Comparison of ENCODE assay signal across 8 cellular contexts in genomic region chr13:50387124-50387581, GRCh38.
A peak's percentile ranks its signal among the peaks of the same experiment; 100 is the strongest.
DNase-seq lines count a peak whose midpoint lies in the region; ATAC-seq and TF ChIP-seq lines count a peak whose summit lies in the region.

No MANE protein-coding gene starts in this region.

- WGBS in lung, 2 donors = 55 to 70% methylated on average over 6 of the region's 6 CpGs
- 74 to 87% methylated on average over 6 of the region's 6 CpGs for WGBS in testis, 2 donors

- H3K27ac ChIP-seq in C4-2B (peak overlapping the region; percentile 40), SJCRH30 (peak overlapping the region; percentile 82), dorsolateral prefrontal cortex (peak overlapping the region in 55 of 59 donors; percentile 4 to 88 (median 75)), lung (ENCODE audit: low read depth in 1 of 2, low read length in 1 of 2) (peak overlapping the region; percentile 42 to 43), testis (peak overlapping the region in 1 of 2 donors; percentile 55)

- peak; percentile 29 for TF ChIP-seq CTCF in C4-2B (conservative IDR thresholded peaks at IDR 0.05)
- TF ChIP-seq CTCF in dorsolateral prefrontal cortex (IDR thresholded peaks at IDR 0.05 in 54 of 56, conservative IDR thresholded peaks at IDR 0.05 in 2 of 56; ENCODE audit: low read depth in 1 of 56, partially characterized antibody in 56 of 56) = peak in 39 of 56 donors; percentile 10 to 58 (median 33)
- TF ChIP-seq CTCF in lung (IDR thresholded peaks at IDR 0.05; ENCODE audit: control extremely low read depth, extremely low read depth) = no peak
- TF ChIP-seq CTCF in testis (IDR thresholded peaks at IDR 0.05) = no peak

- no peaks in the 10 kb centered on the region for H3K9me3 ChIP-seq in SJCRH30 (replicated peaks)
- H3K9me3 ChIP-seq in lung (ENCODE audit: control insufficient read depth in 2 of 2, insufficient read depth in 1 of 2, low read length in 1 of 2) = no peaks in the 10 kb centered on the region
- no peaks in the 10 kb centered on the region for H3K9me3 ChIP-seq in testis

- DNase-seq in Jurkat, Clone E6-1 (ENCODE audit: low read depth, low spot score) = peak; percentile 55
- DNase-seq in SJCRH30 = peak; percentile 89
- peak in 5 of 10 donors; percentile 15 to 58 (median 36) for DNase-seq in dorsolateral prefrontal cortex
- DNase-seq in lung (ENCODE audit: low spot score) = peak; percentile 64
- DNase-seq in testis = peak; percentile 59
- no peak for DNase-seq in RKO (ENCODE audit: low spot score)
- no peak for DNase-seq in cerebellum (ENCODE audit: low spot score)

- H3K27me3 ChIP-seq in SJCRH30 (no peaks in the 10 kb centered on the region), dorsolateral prefrontal cortex (no peaks in the 10 kb centered on the region), lung (ENCODE audit: control insufficient read depth, insufficient read depth) (no peaks in the 10 kb centered on the region), testis (no peaks in the 10 kb centered on the region)

- H3K4me1 ChIP-seq in SJCRH30 (peaks cover 19% of the 10 kb centered on the region), lung (ENCODE audit: control insufficient read depth in 2 of 2, insufficient read depth in 2 of 2, low read length in 2 of 2) (peaks cover 3 to 8% of the 10 kb centered on the region in 2 donors), testis (no peaks in the 10 kb centered on the region)

- intact Hi-C loops in dorsolateral prefrontal cortex (cut with DNase I) (loop anchor here in 1 of 2 donors (10.0 kb wide), 1 partner anchor 392 kb away; the partner anchor contains the start of gene TRIM13), testis (cut with DNase I; ENCODE audit: low total_unique reads) (no loop called here)

- H3K36me3 ChIP-seq in SJCRH30 (no peaks in the 10 kb centered on the region), lung (ENCODE audit: control insufficient read depth in 2 of 2, insufficient read depth in 2 of 2, low read length in 2 of 2) (no peaks in the 10 kb centered on the region), testis (ENCODE audit: low read depth, missing control alignments) (no peaks in the 10 kb centered on the region)

- TF ChIP-seq POLR2A in testis (IDR thresholded peaks at IDR 0.05) = no peak

- no peak overlapping the region for H3K4me3 ChIP-seq in Jurkat, Clone E6-1 (ENCODE audit: low read length)
- H3K4me3 ChIP-seq in SJCRH30 = peak overlapping the region; percentile 49
- peak overlapping the region in 33 of 59 donors; percentile 3 to 47 (median 26) for H3K4me3 ChIP-seq in dorsolateral prefrontal cortex
- no peak overlapping the region for H3K4me3 ChIP-seq in lung
- H3K4me3 ChIP-seq in testis = no peak overlapping the region

- peak; percentile 83 for ATAC-seq in lung (ENCODE audit: insufficient read depth, low FRiP score)

Comparison
In these comparisons a context has a peak if more than half of its experiments do, and no peak if none do; other contexts are left out.
1. CTCF ChIP-seq: peak in C4-2B (single experiment) and dorsolateral prefrontal cortex (39 of 56); none in lung (single experiment) and testis (0 of 3).
2. DNase-seq: peak in Jurkat, Clone E6-1 (single experiment), SJCRH30 (2 of 2), lung (single experiment) and testis (single experiment); none in RKO (single experiment) and cerebellum (single experiment).
3. H3K4me3 ChIP-seq: peak in SJCRH30 (single experiment) and dorsolateral prefrontal cortex (33 of 59); none in Jurkat, Clone E6-1 (single experiment), lung (single experiment) and testis (0 of 2).